In genomic region chr9:126508928-126509327, GRCh38 we compare ENCODE assay signal across 27 cellular contexts.
"Had no signal": no experiment of that assay in that cellular context is flagged by ENCODE, and none has a peak within 500 bp of the region (broad histone marks: within the 10 kb centered on the region; RNA-seq: fewer than 3 reads in every experiment).

No MANE protein-coding gene starts in this region.

- H3K4me3 Mint-ChIP-seq: activated B cell treated with CpG ODN at 0.5 μM for 24 hours; activated CD4-positive, alpha-beta memory T cell treated with anti-CD3 and anti-CD28 coated beads for 36 hours; activated CD4-positive, alpha-beta T cell treated with anti-CD3 and anti-CD28 coated beads, Interleukin-2, amount 10 ng/mL, durations not matched to agents 24 days and 14 days; activated naive CD8-positive, alpha-beta T cell treated with anti-CD3 and anti-CD28 coated beads, Interleukin-2, amount 10 ng/mL, durations not matched to agents 7 days and 5 days; activated T-cell treated with anti-CD3 and anti-CD28 coated beads, Interleukin-2, amount 50 U/mL, for 4 hours; IgD-negative memory B cell had no signal

- DNase-seq: activated B cell treated with CpG ODN at 0.5 μM for 24 hours; activated CD4-positive, alpha-beta memory T cell treated with anti-CD3 and anti-CD28 coated beads for 36 hours; activated CD4-positive, alpha-beta T cell treated with anti-CD3 and anti-CD28 coated beads for 1 hour; activated CD4-positive, alpha-beta T cell treated with anti-CD3 and anti-CD28 coated beads, Interleukin-2, amount 10 ng/mL, durations not matched to agents 24 days and 14 days; activated CD8-positive, alpha-beta memory T cell treated with anti-CD3 and anti-CD28 coated beads for 24 hours; activated gamma-delta T cell treated with Interleukin-2 at 50 U/mL for 16 hours; activated naive CD4-positive, alpha-beta T cell treated with anti-CD3 and anti-CD28 coated beads, Interleukin-2, amount 50 U/mL, for 16 hours; activated naive CD8-positive, alpha-beta T cell treated with anti-CD3 and anti-CD28 coated beads, Interleukin-2, amount 10 ng/mL, durations not matched to agents 7 days and 5 days; activated T-cell treated with anti-CD3 and anti-CD28 coated beads, Interleukin-2, amount 50 U/mL, for 4 hours; adrenal gland; anterior cingulate cortex; central memory CD4-positive, alpha-beta T cell; NCI-H1092; NCI-H1417; NCI-H1930; NCI-H2107; NCI-H345; NCI-H510A; NCI-H526 treated with DMSO at 0.1 percent for 48 hours; NCI-H82; SW 1271; T-helper 2 cell; T1000 had no signal

- FAIRE-seq: TTC549 had no signal

- H3K4me3 ChIP-seq: adrenal gland, SK-N-MC had no signal

- H3K4me2 ChIP-seq: KMS-11 had no signal

- H3K27ac Mint-ChIP-seq: activated B cell treated with CpG ODN at 0.5 μM for 24 hours; activated CD4-positive, alpha-beta memory T cell treated with anti-CD3 and anti-CD28 coated beads for 36 hours; activated CD4-positive, alpha-beta T cell treated with anti-CD3 and anti-CD28 coated beads, Interleukin-2, amount 10 ng/mL, durations not matched to agents 24 days and 14 days; activated naive CD8-positive, alpha-beta T cell treated with anti-CD3 and anti-CD28 coated beads, Interleukin-2, amount 10 ng/mL, durations not matched to agents 7 days and 5 days had no signal

- H3K9ac ChIP-seq: KMS-11 had no signal

- H3K9me3 ChIP-seq: adrenal gland had no signal

- H3K36me3 Mint-ChIP-seq: activated CD4-positive, alpha-beta memory T cell treated with anti-CD3 and anti-CD28 coated beads for 36 hours; activated naive CD8-positive, alpha-beta T cell treated with anti-CD3 and anti-CD28 coated beads, Interleukin-2, amount 10 ng/mL, durations not matched to agents 7 days and 5 days had no signal

- H3K9me3 Mint-ChIP-seq: activated B cell treated with CpG ODN at 0.5 μM for 24 hours; activated CD4-positive, alpha-beta memory T cell treated with anti-CD3 and anti-CD28 coated beads for 36 hours; activated CD4-positive, alpha-beta T cell treated with anti-CD3 and anti-CD28 coated beads, Interleukin-2, amount 10 ng/mL, durations not matched to agents 24 days and 14 days; activated naive CD8-positive, alpha-beta T cell treated with anti-CD3 and anti-CD28 coated beads, Interleukin-2, amount 10 ng/mL, durations not matched to agents 7 days and 5 days; activated T-cell treated with anti-CD3 and anti-CD28 coated beads, Interleukin-2, amount 50 U/mL, for 4 hours; IgD-negative memory B cell had no signal

- H3K27ac ChIP-seq: adrenal gland, KMS-11, SK-N-MC had no signal

- H3K4me1 Mint-ChIP-seq: activated CD4-positive, alpha-beta T cell treated with anti-CD3 and anti-CD28 coated beads, Interleukin-2, amount 10 ng/mL, durations not matched to agents 24 days and 14 days; activated naive CD8-positive, alpha-beta T cell treated with anti-CD3 and anti-CD28 coated beads, Interleukin-2, amount 10 ng/mL, durations not matched to agents 7 days and 5 days had no signal
